ENCODE assay signal across 1 cellular context in genomic region chr7:1889556-1890181, GRCh38.
TF ChIP-seq lines count a peak whose summit lies in the region.

No MANE protein-coding gene starts in this region.

TF ChIP-seq in H1, 55 proteins besides CTCF, POLR2A, EP300 and RAD21 (continued from another document):
- TF ChIP-seq CHD7 (IDR thresholded peaks at IDR 0.05; ENCODE audit: insufficient replicate concordance, low read length) (no peak), CBX8 (IDR thresholded peaks at IDR 0.05; ENCODE audit: borderline replicate concordance, low read depth, low read length) (no peak), SAP30 (IDR thresholded peaks at IDR 0.05; ENCODE audit: insufficient read depth, insufficient replicate concordance, low read length) (no peak), GTF2F1 (IDR thresholded peaks at IDR 0.05; ENCODE audit: borderline replicate concordance, low read depth, low read length) (no peak), ZNF274 (IDR thresholded peaks at IDR 0.05; ENCODE audit: borderline replicate concordance, extremely low read depth, low read length) (no peak), TAF1 (IDR thresholded peaks at IDR 0.05; ENCODE audit: low read depth, low read length) (no peak)
